Comparison of ENCODE assay signal across 27 cellular contexts in genomic region chr4:16085822-16086221, GRCh38. TPM values are rescaled to one million over a fixed set of nuclear protein-coding genes. Genes with fewer than 3 reads are reported as not detected.
DNase-seq lines count a peak whose midpoint lies in the region; ATAC-seq, FAIRE-seq and TF ChIP-seq lines count a peak whose summit lies in the region.
"Had no signal": no experiment of that assay in that cellular context is flagged by ENCODE, and none has a peak within 500 bp of the region (broad histone marks: within the 10 kb centered on the region; RNA-seq: fewer than 3 reads in every experiment).

No MANE protein-coding gene starts in this region.

- TF ChIP-seq CTCF in esophagus squamous epithelium (IDR thresholded peaks at IDR 0.05), result no peak

- DNase-seq in retina, result no peak
- no peak for DNase-seq in GM12891 (ENCODE audit: insufficient read length, low spot score)
- DNase-seq in esophagus squamous epithelium (lab: John Stamatoyannopoulos, UW), result no peak
- DNase-seq: activated CD4-positive, alpha-beta T cell treated with anti-CD3 and anti-CD28 coated beads, Interleukin-2, amount 50 U/mL, for 48 hours; activated gamma-delta T cell treated with Interleukin-2 at 50 U/mL for 16 hours; Calu3; GOT3; heart left ventricle; left colon; NCI-H1092; NCI-H2029; NCI-H446; T-helper 17 cell; tibial artery; WERI-Rb-1 had no signal

- WGBS in esophagus squamous epithelium, 2 donors, result 72 to 90% methylated on average over 2 of the region's 2 CpGs

- no peak for TF ChIP-seq POLR2A in GM12891 (IDR thresholded peaks at IDR 0.05; ENCODE audit: low read depth, low read length)
- no peak for TF ChIP-seq POLR2A in esophagus squamous epithelium (IDR thresholded peaks at IDR 0.05)

- H3K9me3 ChIP-seq in esophagus squamous epithelium, result no peaks in the 10 kb centered on the region
- H3K9me3 ChIP-seq: breast epithelium, SJSA1 had no signal

- H3K36me3 ChIP-seq in esophagus squamous epithelium, result no peaks in the 10 kb centered on the region
- H3K36me3 ChIP-seq: breast epithelium, heart left ventricle, SJSA1, tibial artery had no signal

- no peak overlapping the region for H3K27ac ChIP-seq in esophagus squamous epithelium
- H3K27ac ChIP-seq: BLaER1, breast epithelium, heart left ventricle, KMS-11, SJSA1, tibial artery, WERI-Rb-1 had no signal

- H3K4me3 ChIP-seq in esophagus squamous epithelium, result no peak overlapping the region
- H3K4me3 ChIP-seq: BLaER1, breast epithelium, heart left ventricle, SJSA1, tibial artery had no signal

- FAIRE-seq in GM12891 (lab: Jason Lieb, UNC), result no peak
- FAIRE-seq: HTR-8/SVneo, RCC 7860 had no signal

- peaks cover 12 to 94% (median 16%) of the 10 kb centered on the region in 4 donors for H3K27me3 ChIP-seq in esophagus squamous epithelium
- H3K27me3 ChIP-seq: SJSA1 had no signal

- ATAC-seq in GM18502 (IDR thresholded peaks at IDR 0.05; ENCODE audit: poor library complexity, unreplicated experiment) (peak; percentile 78), GM21390 (IDR thresholded peaks at IDR 0.05; ENCODE audit: unreplicated experiment) (peak; percentile 78), HG02870 (IDR thresholded peaks at IDR 0.05; ENCODE audit: unreplicated experiment) (peak; percentile 86), HG03520 (IDR thresholded peaks at IDR 0.05; ENCODE audit: unreplicated experiment) (peak; percentile 68), HG03457 (IDR thresholded peaks at IDR 0.05; ENCODE audit: unreplicated experiment) (no peak)
- ATAC-seq: heart left ventricle; left colon; stimulated activated memory B cell treated with anti-CD40 and anti-IgM and Interleukin-4, amounts not matched to agents 10 μg/mL and 1 μg/mL and 100 μg/mL, for 72 hours; T-helper 17 cell had no signal

- peaks cover 10 to 23% (median 20%) of the 10 kb centered on the region in 3 donors for H3K4me1 ChIP-seq in esophagus squamous epithelium
- H3K4me1 ChIP-seq: breast epithelium, SJSA1 had no signal

- intact Hi-C loops in esophagus squamous epithelium (cut with DNase I), result no loop called here

TF ChIP-seq in GM12891, 5 proteins besides CTCF, POLR2A, EP300 and RAD21:
- no peak for TF ChIP-seq POLR2AphosphoS5 (IDR thresholded peaks at IDR 0.05; ENCODE audit: low read depth, low read length)
- TF ChIP-seq PAX5 (IDR thresholded peaks at IDR 0.05; ENCODE audit: insufficient read depth, low read length, severe bottlenecking), result no peak
- TF ChIP-seq TAF1 (IDR thresholded peaks at IDR 0.05; ENCODE audit: low read depth, low read length), result no peak
- TF ChIP-seq POU2F2 (IDR thresholded peaks at IDR 0.05; ENCODE audit: low read depth, low read length), result no peak
- TF ChIP-seq SPI1 (IDR thresholded peaks at IDR 0.05; ENCODE audit: low read depth, low read length), result no peak

RNA-seq across cellular contexts. Expression of gene PROM1, which starts 2.0 kb away (rescaled TPM):
- polyA plus RNA-seq in GM12891 (2012; ENCODE audit: low read depth, missing spikeins), result not detected
- 1 to 10 TPM in 2 of 4 donors, under 1 TPM in 1, not detected in 1; 0.13 to 6.7 (median 1.7) TPM for total RNA-seq in esophagus squamous epithelium
- total RNA-seq: SJSA1, T-helper 17 cell had no signal
